In genomic region chr12:82019533-82019932, GRCh38 we compare ENCODE assay signal across 14 cellular contexts.
DNase-seq lines count a peak whose midpoint lies in the region; ATAC-seq, FAIRE-seq and TF ChIP-seq lines count a peak whose summit lies in the region.
"Had no signal": no experiment of that assay in that cellular context is flagged by ENCODE, and none has a peak within 500 bp of the region (broad histone marks: within the 10 kb centered on the region; RNA-seq: fewer than 3 reads in every experiment).

No MANE protein-coding gene starts in this region.

- peak; percentile 45; the same call in 1 of the 2 replicates for TF ChIP-seq CTCF in LNCAP (IDR thresholded peaks at IDR 0.05)
- TF ChIP-seq CTCF in bronchial epithelial cell (IDR thresholded peaks at IDR 0.05; ENCODE audit: insufficient read depth, low read length, severe bottlenecking): peak; percentile 42
- peak; percentile 28 for TF ChIP-seq CTCF in nephron progenitor cell (IDR thresholded peaks at IDR 0.05)

- FAIRE-seq in bronchial epithelial cell (lab: Jason Lieb, UNC): no peak
- FAIRE-seq: pancreas had no signal

- no peaks in the 10 kb centered on the region for H3K36me3 Mint-ChIP-seq in nephron progenitor cell (ENCODE audit: low read depth)

- no peaks in the 10 kb centered on the region for H3K4me1 Mint-ChIP-seq in nephron progenitor cell

- H3K27me3 ChIP-seq in bronchial epithelial cell (ENCODE audit: control insufficient read depth, insufficient read depth, low read length): no peaks in the 10 kb centered on the region
- H3K27me3 ChIP-seq: pancreas had no signal

- no peak overlapping the region for H3K27ac Mint-ChIP-seq in nephron progenitor cell

- H3K9me3 Mint-ChIP-seq in nephron progenitor cell: peaks cover 9% of the 10 kb centered on the region

- DNase-seq in NCI-H82 (lab: John Stamatoyannopoulos, UW) (peak; percentile 11), NCI-H82 treated with DMSO at 0.1 percent for 48 hours (lab: John Stamatoyannopoulos, UW; ENCODE audit: unreplicated experiment) (no peak), bronchial epithelial cell (ENCODE audit: low read depth) (peak; percentile 36), nephron progenitor cell (no peak), CD1c-positive myeloid dendritic cell (ENCODE audit: extremely low spot score) (no peak)
- no peak for DNase-seq in NK-92 treated with Interleukin-12 subunit alpha and Interleukin-12 subunit beta, amount 100 ng/mL, for 24 hours (lab: John Stamatoyannopoulos, UW)
- DNase-seq: GDM1; H7; left ventricle myocardium inferior; NCI-H774; pancreas; stimulated activated naive CD4-positive, alpha-beta T cell had no signal

- no peak overlapping the region for H3K4me3 Mint-ChIP-seq in nephron progenitor cell

- H3K27me3 Mint-ChIP-seq in nephron progenitor cell (ENCODE audit: low read depth, poor library complexity): no peaks in the 10 kb centered on the region

- no peaks in the 10 kb centered on the region for H3K36me3 ChIP-seq in bronchial epithelial cell (ENCODE audit: control insufficient read depth, insufficient read depth, low read length)
- H3K36me3 ChIP-seq: left ventricle myocardium inferior, pancreas had no signal

- no peak for ATAC-seq in HG03025 (IDR thresholded peaks at IDR 0.05; ENCODE audit: low FRiP score, unreplicated experiment)
- ATAC-seq: pancreas had no signal

- H3K4me3 ChIP-seq in bronchial epithelial cell (ENCODE audit: low read depth, low read length): no peak overlapping the region
- H3K4me3 ChIP-seq: left ventricle myocardium inferior, pancreas had no signal

Comparison
In these comparisons a context has a peak if more than half of its experiments do, and no peak if none do; other contexts are left out.
1. DNase-seq: peak in NCI-H82 (single experiment) and bronchial epithelial cell (single experiment); none in NCI-H82 treated with DMSO at 0.1 percent for 48 hours (single experiment), nephron progenitor cell (single experiment), NK-92 treated with Interleukin-12 subunit alpha and Interleukin-12 subunit beta, amount 100 ng/mL, for 24 hours (single experiment) and CD1c-positive myeloid dendritic cell (single experiment).
2. Peak in every context shown above with its lines, with median percentiles within 50 percentile points of each other: CTCF ChIP-seq.